Comparison of ENCODE assay signal across 8 cellular contexts in genomic region chr17:5587431-5588032, GRCh38. TPM values are rescaled to one million over a fixed set of nuclear protein-coding genes. Genes with fewer than 3 reads are reported as not detected.
DNase-seq lines count a peak whose midpoint lies in the region; ATAC-seq, FAIRE-seq and TF ChIP-seq lines count a peak whose summit lies in the region.

No MANE protein-coding gene starts in this region.

- intact Hi-C loops in GM12878 (cut with micrococcal nuclease; ENCODE audit: unreplicated experiment): loop anchor here (1.0 to 5.0 kb wide), 3 partner anchors 120 to 850 kb away; partner anchors contain the start of gene AIPL1

- peak; percentile 38 for ATAC-seq in GM12878
- ATAC-seq in HG02763 (IDR thresholded peaks at IDR 0.05; ENCODE audit: unreplicated experiment): no peak

- in situ Hi-C loops in GM12878 (cut with MboI): loop anchor here (5.0 kb wide), 2 partner anchors 115 to 835 kb away; no protein-coding TSS in a partner anchor

- 22% methylated on average over 6 of the region's 6 CpGs for WGBS in GM12878 (ENCODE audit: insufficient coverage, insufficient replicate concordance, low lambda C conversion rate, missing lambda C conversion rate)

- no TSS peak for BruUV-seq in GM12878 (replicated peaks; lab: Mats Ljungman, UMichigan)

- CTCF ChIA-PET in GM12878 (lab: Yijun Ruan, JAX): interaction anchor here (0.5 to 2.2 kb wide), 13 partner anchors 22 to 855 kb away, joined by 3 to 50 read pairs (median 4); partner anchors contain the start of gene AIPL1

- TF ChIP-seq RAD21 in GM12878 (IDR thresholded peaks at IDR 0.05; ENCODE audit: insufficient read depth, low read depth, low read length): peak; percentile 97

- DNase-seq in SIG-M5 treated with dmso at 0.1 percent for 504 hours (lab: John Stamatoyannopoulos, UW; ENCODE audit: unreplicated experiment) (peak; percentile 71), SIG-M5 (lab: John Stamatoyannopoulos, UW) (no peak), MM.1S (peak; percentile 83), SK-N-DZ (ENCODE audit: low spot score) (peak; percentile 72), GM12878 (ENCODE audit: low read depth, low spot score) (no peak), keratinocyte (ENCODE audit: low read depth, low spot score) (no peak)
- peak in 2 of 3 donors; percentile 20 to 38 for DNase-seq in stimulated activated CD4-positive, alpha-beta T cell treated with anti-CD3 and anti-CD28 coated beads, TNF-alpha, amount 100 ng/mL, for 48 hours (ENCODE audit: low read depth in 3 of 3)

- no peaks in the 10 kb centered on the region for H4K20me1 ChIP-seq in MM.1S (ENCODE audit: insufficient read depth, low read length)
- no peaks in the 10 kb centered on the region; the same call in 1 of the 2 replicates for H4K20me1 ChIP-seq in GM12878 (ENCODE audit: control insufficient read depth, insufficient read depth)
- H4K20me1 ChIP-seq in keratinocyte (ENCODE audit: control insufficient read depth, extremely low read depth, insufficient read depth, low read length): no peaks in the 10 kb centered on the region

- H3K4me3 ChIP-seq in MM.1S (ENCODE audit: low read length): no peak overlapping the region
- no peak overlapping the region for H3K4me3 ChIP-seq in GM12878
- H3K4me3 ChIP-seq in keratinocyte (ENCODE audit: control insufficient read depth in 2 of 3, extremely low read depth in 1 of 3, insufficient read depth in 2 of 3, low read depth in 1 of 3, low read length in 3 of 3): no peak overlapping the region

- dilution Hi-C loops in keratinocyte (cut with MboI; ENCODE audit: extremely low pct_ligation_motif_present, low sequenced_read_pairs): no loop called here

- H3K4me1 ChIP-seq in MM.1S (ENCODE audit: low read length): peaks cover 24% of the 10 kb centered on the region
- H3K4me1 ChIP-seq in GM12878 (ENCODE audit: control insufficient read depth, insufficient read depth, low read length): peaks cover 27% of the 10 kb centered on the region
- peaks cover 26% of the 10 kb centered on the region for H3K4me1 ChIP-seq in keratinocyte (ENCODE audit: control insufficient read depth, extremely low read depth, insufficient read depth, low read length)

- POLR2A ChIA-PET in GM12878 (lab: Charles Lee): no interaction called here

- H3K9me3 ChIP-seq in MM.1S (replicated peaks; ENCODE audit: insufficient read depth, low read length) (no peaks in the 10 kb centered on the region), GM12878 (replicated peaks; ENCODE audit: control insufficient read depth, insufficient read depth, low read length) (no peaks in the 10 kb centered on the region), keratinocyte (ENCODE audit: control insufficient read depth, low read depth, low read length) (no peaks in the 10 kb centered on the region)

- no peak overlapping the region for H3K27ac ChIP-seq in MM.1S (ENCODE audit: low read length)
- H3K27ac ChIP-seq in GM12878 (ENCODE audit: control insufficient read depth, insufficient read depth): no peak overlapping the region
- H3K27ac ChIP-seq in keratinocyte (ENCODE audit: control insufficient read depth, insufficient read depth, low read length): no peak overlapping the region

- H3K27me3 ChIP-seq in MM.1S (replicated peaks; ENCODE audit: insufficient read depth, low read length) (no peaks in the 10 kb centered on the region), GM12878 (replicated peaks in 1 of 2; ENCODE audit: control insufficient read depth in 2 of 2, insufficient read depth in 2 of 2, low read length in 1 of 2) (no peaks in the 10 kb centered on the region), keratinocyte (ENCODE audit: control insufficient read depth, extremely low read depth, insufficient read depth, low read length) (no peaks in the 10 kb centered on the region)

- TF ChIP-seq CTCF in MM.1S (IDR thresholded peaks at IDR 0.05; ENCODE audit: low read length): peak; percentile 91
- peak; percentile 80 to 86 (median 85); a peak in 5 of 6 replicates for TF ChIP-seq CTCF in GM12878 (IDR thresholded peaks at IDR 0.05 in 2 of 3, conservative IDR thresholded peaks at IDR 0.05 in 1 of 3; ENCODE audit: control insufficient read depth in 2 of 3, extremely low read depth in 1 of 3, insufficient read depth in 1 of 3, low read depth in 3 of 3, low read length in 3 of 3)
- peak; percentile 65 to 87 (median 76) for TF ChIP-seq CTCF in keratinocyte (optimal IDR thresholded peaks at IDR 0.05 in 1 of 3, IDR thresholded peaks at IDR 0.05 in 1 of 3, conservative IDR thresholded peaks at IDR 0.05 in 1 of 3; ENCODE audit: extremely low read depth in 1 of 3, insufficient read depth in 2 of 3, low read length in 3 of 3)

- H3K79me2 ChIP-seq in MM.1S (ENCODE audit: low read length) (peaks cover 17% of the 10 kb centered on the region), GM12878 (ENCODE audit: control insufficient read depth, insufficient read depth, low read length) (peaks cover 6% of the 10 kb centered on the region), keratinocyte (ENCODE audit: control insufficient read depth, insufficient read depth, low read length) (peaks cover 5% of the 10 kb centered on the region)

- SMC1A ChIA-PET in GM12878 (lab: Charles Lee; ENCODE audit: uncharacterized antibody, unreplicated experiment): interaction anchor here (0.9 to 1.2 kb wide), 4 partner anchors 101 to 854 kb away, joined by 3 to 5 read pairs (median 4); no protein-coding TSS in a partner anchor

- H3K4me2 ChIP-seq in MM.1S (ENCODE audit: low read depth, low read length) (no peak overlapping the region), GM12878 (ENCODE audit: control insufficient read depth, insufficient read depth) (no peak overlapping the region), keratinocyte (ENCODE audit: control insufficient read depth, extremely low read depth, insufficient read depth, low read depth, low read length) (no peak overlapping the region)

- peak; percentile 75 for FAIRE-seq in GM12878 (lab: Jason Lieb, UNC)
- FAIRE-seq in keratinocyte (lab: Jason Lieb, UNC): peak; percentile 88

- peaks cover 10% of the 10 kb centered on the region for H3F3A ChIP-seq in MM.1S (ENCODE audit: insufficient read depth, low read length)

- RAD21 ChIA-PET in GM12878 (lab: Charles Lee; ENCODE audit: unreplicated experiment): interaction anchor here (0.7 to 1.6 kb wide), 4 partner anchors 119 to 837 kb away, joined by 3 to 12 read pairs (median 4); no protein-coding TSS in a partner anchor

- peaks cover 3% of the 10 kb centered on the region for H3K9me1 ChIP-seq in keratinocyte (ENCODE audit: control insufficient read depth, extremely low read depth, insufficient read depth, low read length)

- H3K36me3 ChIP-seq in MM.1S (replicated peaks; ENCODE audit: insufficient read depth, low read length) (no peaks in the 10 kb centered on the region), GM12878 (ENCODE audit: control insufficient read depth in 2 of 2, insufficient read depth in 2 of 2, low read length in 1 of 2) (no peaks in the 10 kb centered on the region), keratinocyte (ENCODE audit: control insufficient read depth in 2 of 2, extremely low read depth in 1 of 2, insufficient read depth in 2 of 2, low read length in 2 of 2) (no peaks in the 10 kb centered on the region)

- H3K9ac ChIP-seq in MM.1S (ENCODE audit: low read length) (no peak overlapping the region), GM12878 (ENCODE audit: control insufficient read depth, insufficient read depth, low read length) (no peak overlapping the region), keratinocyte (ENCODE audit: control insufficient read depth, extremely low read depth, insufficient read depth, low read length) (no peak overlapping the region)

- no peak for TF ChIP-seq EP300 in GM12878 (IDR thresholded peaks at IDR 0.05; ENCODE audit: borderline replicate concordance in 1 of 2, control insufficient read depth in 1 of 2, low read depth in 2 of 2, low read length in 2 of 2)

- no peaks in the 10 kb centered on the region for H3K9me2 ChIP-seq in MM.1S (replicated peaks; ENCODE audit: insufficient read depth, low read length)

- H2AFZ ChIP-seq in MM.1S (ENCODE audit: low read length): no peak overlapping the region
- no peak overlapping the region for H2AFZ ChIP-seq in GM12878 (ENCODE audit: control insufficient read depth, low read depth, low read length)
- no peak overlapping the region for H2AFZ ChIP-seq in keratinocyte (ENCODE audit: control insufficient read depth, low read length)

- no peak for TF ChIP-seq POLR2A in GM12878 (IDR thresholded peaks at IDR 0.05; ENCODE audit: low read depth, low read length)

TF ChIP-seq in GM12878, 131 proteins besides CTCF, POLR2A, EP300 and RAD21 (continues in another document):
- TF ChIP-seq BHLHE40 (IDR thresholded peaks at IDR 0.05; ENCODE audit: borderline replicate concordance in 1 of 2, low read depth in 2 of 2, low read length in 1 of 2) (0 out of 4 replicates have a peak, but pooled peaks of 1 of the 2 experiments have one; percentile 36), CBX5 (IDR thresholded peaks at IDR 0.05; ENCODE audit: low read depth) (no peak), RAD51 (IDR thresholded peaks at IDR 0.05) (no peak)

RNA-seq across cellular contexts. Expression of gene NLRP1, which starts 3.2 kb away (rescaled TPM):
- polyA plus RNA-seq in SK-N-DZ (2014; cell fraction: cytosol; rRNA removed): 53.0 and 58.4 TPM in 2 replicates
- 61.1 and 63.0 TPM in 2 replicates for polyA plus RNA-seq in SK-N-DZ (2014; cell fraction: nucleus; rRNA removed)
- total RNA-seq in GM12878 (2013; cell fraction: nucleolus; rRNA removed): 66.8 and 87.6 TPM in 2 replicates
- 13.6 and 14.3 TPM in 2 replicates for total RNA-seq in GM12878 (2014; rRNA removed)
- 7.7 and 8.7 TPM in 2 replicates for total RNA-seq in GM12878 (2014; rRNA removed; fragmentation: Illumina TruSeq; extraction: Trizol)
- 17.0 and 17.7 TPM in 2 replicates for total RNA-seq in GM12878 (2021)
- polyA plus RNA-seq in GM12878 (2011; ENCODE audit: low read depth): 29.2 TPM
- 12.8 and 18.5 TPM in 2 replicates for polyA plus RNA-seq in GM12878 (2011; rRNA removed)
- 24.2 and 24.5 TPM in 2 replicates for polyA plus RNA-seq in GM12878 (2011; cell fraction: cytosol; rRNA removed)
- polyA plus RNA-seq in GM12878 (2011; cell fraction: nucleus; rRNA removed): 121 and 166 TPM in 2 replicates
- polyA plus RNA-seq in GM12878 (2012): 42.8 and 47.9 TPM in 2 replicates
- polyA plus RNA-seq in GM12878 (2014; fragmentation: Illumina TruSeq; extraction: Trizol): 10.8 and 20.4 TPM in 2 replicates
- 1 to 10 TPM; 2.8 to 4.2 TPM for polyA plus RNA-seq in GM12878 (2014; fragmentation: Nextera tagmentation; extraction: Ambion mirVana)
- polyA plus RNA-seq in GM12878 (2014; rRNA removed): 21.8 and 22.2 TPM in 2 replicates
- 1 to 10 TPM; 8.0 to 9.5 TPM for polyA plus RNA-seq in GM12878 (2016; fragmentation: Nextera tagmentation; extraction: Ambion mirVana)
- 8.2 and 14.8 TPM in 2 replicates for polyA minus RNA-seq in GM12878 (2011; rRNA and poly(A)+ RNA removed)
- polyA minus RNA-seq in GM12878 (2011; cell fraction: cytosol; rRNA and poly(A)+ RNA removed): 2.1 and 3.7 TPM in 2 replicates
- 15.2 and 20.7 TPM in 2 replicates for polyA minus RNA-seq in GM12878 (2011; cell fraction: nucleus; rRNA and poly(A)+ RNA removed)
- 20.1 to 31.5 TPM (median 22.1 TPM) in 3 replicates for polyA plus RNA-seq in keratinocyte
- polyA plus RNA-seq in keratinocyte (2011; ENCODE audit: low read depth): 15.7 TPM
- 11.9 and 12.5 TPM in 2 replicates for polyA plus RNA-seq in keratinocyte (2011; cell fraction: cytosol; rRNA removed)
- polyA plus RNA-seq in keratinocyte (2011; cell fraction: nucleus; rRNA removed): 114 and 137 TPM in 2 replicates
- 21.2 and 28.3 TPM in 2 replicates for polyA plus RNA-seq in keratinocyte (2012; ENCODE audit: low replicate concordance)
- 27.9 to 31.2 TPM (median 30.7 TPM) in 3 replicates for polyA minus RNA-seq in keratinocyte
- 11.7 TPM for polyA minus RNA-seq in keratinocyte (2011; cell fraction: cytosol; rRNA and poly(A)+ RNA removed)
- 47.2 and 64.7 TPM in 2 replicates for polyA minus RNA-seq in keratinocyte (2011; cell fraction: nucleus; rRNA and poly(A)+ RNA removed)

Comparison
In these comparisons a context has a peak if more than half of its experiments do, and no peak if none do; other contexts are left out.
1. DNase-seq: peak in SIG-M5 treated with dmso at 0.1 percent for 504 hours (single experiment), MM.1S (single experiment), SK-N-DZ (single experiment) and stimulated activated CD4-positive, alpha-beta T cell treated with anti-CD3 and anti-CD28 coated beads, TNF-alpha, amount 100 ng/mL, for 48 hours (2 of 3); none in SIG-M5 (single experiment), GM12878 (single experiment) and keratinocyte (single experiment).
2. Peak in every context shown above with its lines, with median percentiles within 50 percentile points of each other: CTCF ChIP-seq.